Comparison of ENCODE assay signal across 1 cellular context in genomic region chr12:70052931-70053497, GRCh38.
A peak's percentile ranks its signal among the peaks of the same experiment; 100 is the strongest.
TF ChIP-seq lines count a peak whose summit lies in the region.

No MANE protein-coding gene starts in this region.

TF ChIP-seq in H1, 55 proteins besides CTCF, POLR2A, EP300 and RAD21 (continued from another document):
- TF ChIP-seq BACH1 (IDR thresholded peaks at IDR 0.05; ENCODE audit: low read length) (peak; percentile 56; the same call in 1 of the 2 replicates), TEAD4 (IDR thresholded peaks at IDR 0.05; ENCODE audit: low read depth, low read length) (no peak), TCF12 (IDR thresholded peaks at IDR 0.05; ENCODE audit: low read depth, low read length) (no peak), SP2 (IDR thresholded peaks at IDR 0.05; ENCODE audit: low read length) (no peak), RBBP5 (IDR thresholded peaks at IDR 0.05; ENCODE audit: borderline replicate concordance, low read depth, low read length) (no peak), SIX5 (IDR thresholded peaks at IDR 0.05; ENCODE audit: low read depth, low read length) (no peak), RFX5 (IDR thresholded peaks at IDR 0.05; ENCODE audit: borderline replicate concordance, low read depth, low read length) (no peak), CBX8 (IDR thresholded peaks at IDR 0.05; ENCODE audit: borderline replicate concordance, low read depth, low read length) (no peak), TBP (IDR thresholded peaks at IDR 0.05; ENCODE audit: low read depth, low read length) (no peak), CBX5 (IDR thresholded peaks at IDR 0.05; ENCODE audit: low read depth, low read length) (no peak), SAP30 (IDR thresholded peaks at IDR 0.05; ENCODE audit: insufficient read depth, insufficient replicate concordance, low read length) (no peak), JUND (IDR thresholded peaks at IDR 0.05; ENCODE audit: low read length) (peak; percentile 63), POLR2AphosphoS5 (IDR thresholded peaks at IDR 0.05; ENCODE audit: low read depth, low read length) (no peak), SIN3A (conservative IDR thresholded peaks at IDR 0.05 in 1 of 2, IDR thresholded peaks at IDR 0.05 in 1 of 2; ENCODE audit: low read depth in 1 of 2, low read length in 2 of 2) (no peak), KDM4A (IDR thresholded peaks at IDR 0.05; ENCODE audit: low read depth, low read length, severe bottlenecking) (no peak)
TF ChIP-seq in H1: peak in this region for 4.
